In the genomic region with DNA sequence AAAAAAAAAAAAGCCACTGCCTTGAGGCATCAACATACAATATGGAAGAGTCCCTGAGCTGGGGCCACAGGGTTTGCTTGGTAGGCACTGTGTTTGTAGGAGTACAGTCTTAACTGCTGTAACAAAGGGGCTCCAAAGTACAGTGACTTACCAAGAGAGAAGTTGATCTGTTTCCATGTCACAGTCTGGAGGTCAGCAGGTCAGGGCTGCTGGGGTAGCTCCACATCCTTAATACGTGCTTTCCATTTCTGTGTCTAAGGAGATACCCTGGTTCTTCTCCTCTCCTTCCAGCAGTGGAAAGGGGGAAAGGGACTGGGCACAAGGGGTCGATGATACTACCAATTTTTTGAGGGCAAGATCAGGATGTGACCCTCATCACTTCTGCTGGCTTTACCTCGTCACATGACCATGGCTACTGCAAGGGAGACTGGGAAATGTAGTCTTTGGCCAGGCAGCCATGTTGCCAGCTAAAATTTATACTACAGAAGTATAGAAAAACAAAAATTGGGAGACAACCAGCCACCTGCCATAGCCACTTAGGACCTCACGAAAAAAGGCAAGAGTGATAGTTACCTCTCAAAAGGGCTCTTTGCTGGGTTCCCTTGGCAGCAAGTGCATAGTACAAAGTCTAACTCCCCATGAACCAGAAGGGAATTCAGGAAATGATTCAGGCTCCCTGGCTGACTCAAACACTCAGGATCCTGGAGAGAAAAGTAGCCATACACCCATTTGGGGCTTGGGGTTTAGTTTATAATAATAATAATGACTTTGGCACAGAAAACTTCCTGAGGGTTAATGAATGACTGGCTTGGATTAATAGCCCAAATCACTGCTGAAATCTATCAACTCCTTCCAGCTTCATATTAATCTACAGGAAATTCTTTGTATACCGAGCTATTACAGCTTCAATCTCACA, we compare ENCODE assay signal across 8 cellular contexts. TPM values are rescaled to one million over a fixed set of nuclear protein-coding genes. Genes with fewer than 3 reads are reported as not detected.
A peak's percentile ranks its signal among the peaks of the same experiment; 100 is the strongest.
DNase-seq lines count a peak whose midpoint lies in the region; ATAC-seq and TF ChIP-seq lines count a peak whose summit lies in the region.

No MANE protein-coding gene starts in this region.

- peak overlapping the region; percentile 6; the same call in 1 of the 2 replicates for H3K27ac ChIP-seq in DND-41 (ENCODE audit: low read length)
- H3K27ac ChIP-seq in HUES64 (ENCODE audit: low read depth, low read length), result no peak overlapping the region
- no peak overlapping the region for H3K27ac ChIP-seq in upper lobe of right lung
- no peak overlapping the region for H3K27ac ChIP-seq in PC-9

- H3K79me2 ChIP-seq in DND-41 (ENCODE audit: insufficient read depth, low read length) (peaks cover 29% of the 10 kb centered on the region), PC-9 (ENCODE audit: low read depth) (no peaks in the 10 kb centered on the region)

- no TSS peak for BruUV-seq in PC-9 (replicated peaks; lab: Mats Ljungman, UMichigan)

- no peaks in the 10 kb centered on the region for H3K9me3 ChIP-seq in DND-41 (ENCODE audit: insufficient read depth, low read length, severe bottlenecking)
- no peaks in the 10 kb centered on the region for H3K9me3 ChIP-seq in HUES64 (ENCODE audit: insufficient read depth, low read depth, low read length)
- H3K9me3 ChIP-seq in iPS-15b (ENCODE audit: control insufficient read depth, insufficient read depth, low read length), result no peaks in the 10 kb centered on the region
- no peaks in the 10 kb centered on the region for H3K9me3 ChIP-seq in upper lobe of right lung
- no peaks in the 10 kb centered on the region for H3K9me3 ChIP-seq in PC-9 (ENCODE audit: insufficient read depth, low read depth)

- H3K27ac Mint-ChIP-seq in activated naive CD8-positive, alpha-beta T cell treated with anti-CD3 and anti-CD28 coated beads for 36 hours, result peak overlapping the region; percentile 66

- DNase-seq in DND-41 (no peak), upper lobe of right lung (no peak), NCI-H2029 treated with DMSO at 0.1 percent for 48 hours (lab: John Stamatoyannopoulos, UW) (no peak), T-helper 9 cell (no peak), PC-9 (no peak)
- DNase-seq in activated naive CD8-positive, alpha-beta T cell treated with anti-CD3 and anti-CD28 coated beads for 36 hours, result no peak

- H3F3A ChIP-seq in PC-9 (ENCODE audit: insufficient read depth, low read depth), result no peaks in the 10 kb centered on the region

- H2AFZ ChIP-seq in DND-41 (ENCODE audit: low read depth, low read length) (no peak overlapping the region), PC-9 (no peak overlapping the region)

- H3K36me3 Mint-ChIP-seq in activated naive CD8-positive, alpha-beta T cell treated with anti-CD3 and anti-CD28 coated beads for 36 hours, result peaks cover 22% of the 10 kb centered on the region

- H3K4me3 ChIP-seq in DND-41 (ENCODE audit: low read depth in 1 of 2, low read length in 2 of 2), result no peak overlapping the region
- peak overlapping the region; percentile 40 for H3K4me3 ChIP-seq in HUES64 (ENCODE audit: low read length)
- peak overlapping the region; percentile 34 for H3K4me3 ChIP-seq in iPS-15b (ENCODE audit: low read depth, low read length)
- no peak overlapping the region for H3K4me3 ChIP-seq in upper lobe of right lung
- H3K4me3 ChIP-seq in PC-9, result no peak overlapping the region

- CTCF ChIA-PET in PC-9 (lab: Charles Lee), result interaction anchor here (0.7 kb wide), 1 partner anchor 259 kb away, joined by 3 read pairs; no protein-coding TSS in a partner anchor

- H3K27me3 ChIP-seq in DND-41 (ENCODE audit: insufficient read depth, low read length, poor library complexity), result no peaks in the 10 kb centered on the region
- H3K27me3 ChIP-seq in HUES64 (ENCODE audit: insufficient read depth, low read length), result no peaks in the 10 kb centered on the region
- no peaks in the 10 kb centered on the region for H3K27me3 ChIP-seq in iPS-15b (ENCODE audit: control insufficient read depth, insufficient read depth, low read length)
- H3K27me3 ChIP-seq in upper lobe of right lung, result no peaks in the 10 kb centered on the region
- no peaks in the 10 kb centered on the region for H3K27me3 ChIP-seq in PC-9 (ENCODE audit: insufficient read depth, low read depth)

- H3K36me3 ChIP-seq in DND-41 (ENCODE audit: insufficient read depth, low read length) (peaks cover 57% of the 10 kb centered on the region), HUES64 (ENCODE audit: insufficient read depth, low read length) (no peaks in the 10 kb centered on the region), iPS-15b (ENCODE audit: control insufficient read depth, insufficient read depth, low read length) (no peaks in the 10 kb centered on the region), upper lobe of right lung (no peaks in the 10 kb centered on the region), PC-9 (ENCODE audit: low read depth) (no peaks in the 10 kb centered on the region)

- H3K9me3 Mint-ChIP-seq in activated naive CD8-positive, alpha-beta T cell treated with anti-CD3 and anti-CD28 coated beads for 36 hours, result peaks cover 4% of the 10 kb centered on the region

- H3K4me1 ChIP-seq in DND-41 (ENCODE audit: insufficient read depth, low read length), result peaks cover 15% of the 10 kb centered on the region
- peaks cover 17% of the 10 kb centered on the region for H3K4me1 ChIP-seq in HUES64 (ENCODE audit: insufficient read depth, low read length)
- H3K4me1 ChIP-seq in iPS-15b (ENCODE audit: control insufficient read depth, insufficient read depth, low read length), result peaks cover 11% of the 10 kb centered on the region
- H3K4me1 ChIP-seq in upper lobe of right lung, result peaks cover 4% of the 10 kb centered on the region
- peaks cover 6% of the 10 kb centered on the region; the same call in 1 of the 2 replicates for H3K4me1 ChIP-seq in PC-9 (replicated peaks; ENCODE audit: insufficient read depth)

- H3K27me3 Mint-ChIP-seq in activated naive CD8-positive, alpha-beta T cell treated with anti-CD3 and anti-CD28 coated beads for 36 hours, result no peaks in the 10 kb centered on the region

- intact Hi-C loops in upper lobe of right lung (cut with DNase I) (no loop called here), PC-9 (cut with micrococcal nuclease; ENCODE audit: unreplicated experiment) (no loop called here)

- WGBS in HUES64, result 64% methylated on average over 5 of the region's 5 CpGs

- H3K4me2 ChIP-seq in DND-41 (ENCODE audit: insufficient read depth, low read length), result no peak overlapping the region
- no peak overlapping the region for H3K4me2 ChIP-seq in PC-9

- H4K20me1 ChIP-seq in DND-41 (ENCODE audit: insufficient read depth, low read length), result no peaks in the 10 kb centered on the region
- H4K20me1 ChIP-seq in PC-9 (ENCODE audit: insufficient read depth), result no peaks in the 10 kb centered on the region

- H3K4me3 Mint-ChIP-seq in activated naive CD8-positive, alpha-beta T cell treated with anti-CD3 and anti-CD28 coated beads for 36 hours, result no peak overlapping the region

- H3K9ac ChIP-seq in DND-41 (ENCODE audit: low read depth, low read length), result no peak overlapping the region
- H3K9ac ChIP-seq in HUES64 (ENCODE audit: low read depth, low read length), result no peak overlapping the region
- no peak overlapping the region for H3K9ac ChIP-seq in iPS-15b (ENCODE audit: low read depth, low read length)

- peak; percentile 56; the same call in 2 of the 3 replicates for ATAC-seq in DND-41 (ENCODE audit: insufficient read depth, low read depth)
- peak; percentile 32 for ATAC-seq in upper lobe of right lung

- H3K4me1 Mint-ChIP-seq in activated naive CD8-positive, alpha-beta T cell treated with anti-CD3 and anti-CD28 coated beads for 36 hours, result peaks cover 11% of the 10 kb centered on the region

- POLR2A ChIA-PET in PC-9 (lab: Charles Lee; ENCODE audit: unreplicated experiment), result no interaction called here

- TF ChIP-seq CTCF in DND-41 (IDR thresholded peaks at IDR 0.05; ENCODE audit: borderline replicate concordance, extremely low read depth, low read length, poor library complexity, severe bottlenecking), result no peak
- TF ChIP-seq CTCF in upper lobe of right lung (IDR thresholded peaks at IDR 0.05), result no peak
- no peak for TF ChIP-seq CTCF in PC-9 (conservative IDR thresholded peaks at IDR 0.05)

- no peaks in the 10 kb centered on the region for H3K9me2 ChIP-seq in PC-9 (ENCODE audit: insufficient read depth)

RNA-seq across cellular contexts. Expression of a gene that starts 52.7 kb away (rescaled TPM):
- polyA plus RNA-seq in HUES64 (2013, experiment 1 of 2), result 286 TPM
- 327 TPM for polyA plus RNA-seq in HUES64 (2013, experiment 2 of 2)
- 100 to 1,000 TPM; 219 to 221 TPM for total RNA-seq in activated naive CD8-positive, alpha-beta T cell treated with anti-CD3 and anti-CD28 coated beads for 36 hours
- 107 TPM for total RNA-seq in upper lobe of right lung
- total RNA-seq in PC-9 (2021), result 134 and 136 TPM in 2 replicates

Comparison
In these comparisons a context has a peak if more than half of its experiments do, and no peak if none do; other contexts are left out.
1. H3K4me3 ChIP-seq: peak in HUES64 (single experiment) and iPS-15b (single experiment); none in DND-41 (0 of 2), upper lobe of right lung (single experiment) and PC-9 (single experiment).